ENCODE assay signal across 11 cellular contexts in the genomic region with DNA sequence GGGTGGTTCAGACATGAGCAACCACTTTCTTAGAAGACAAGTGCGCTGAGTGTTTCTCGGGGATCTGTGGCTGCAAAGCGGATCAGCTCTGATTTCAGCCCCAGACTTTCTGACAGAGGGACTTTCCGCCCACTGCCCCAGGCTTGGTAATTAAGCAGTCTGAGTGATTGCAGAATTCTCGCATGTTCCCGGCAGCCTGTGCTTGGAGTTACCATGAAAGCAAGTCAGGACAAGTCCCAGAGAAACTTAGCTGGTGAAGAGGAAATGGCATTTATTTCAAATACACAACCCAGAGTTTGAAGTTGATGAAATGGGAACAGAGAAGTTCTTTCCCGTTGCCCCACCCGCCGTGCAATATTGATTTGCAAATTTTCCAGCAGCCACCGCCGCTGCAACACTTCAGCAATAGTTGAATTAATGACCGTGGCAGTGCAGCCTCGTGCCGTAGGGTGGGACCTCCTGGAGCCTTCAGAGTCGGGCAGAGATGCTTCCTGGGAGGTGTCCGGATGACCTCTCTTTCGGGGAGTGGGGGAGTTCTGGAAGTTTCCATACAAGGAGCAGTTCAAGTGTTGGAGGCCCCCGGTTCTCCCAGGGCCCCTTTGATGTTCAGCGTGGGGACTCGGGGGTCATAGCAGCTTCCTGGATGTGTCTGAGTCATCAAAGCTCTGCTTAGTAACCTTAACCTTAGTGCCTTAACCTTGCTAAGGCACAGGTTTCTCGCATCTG.
DNase-seq lines count a peak whose midpoint lies in the region; FAIRE-seq and TF ChIP-seq lines count a peak whose summit lies in the region.
"Had no signal": no experiment of that assay in that cellular context is flagged by ENCODE, and none has a peak within 500 bp of the region (broad histone marks: within the 10 kb centered on the region; RNA-seq: fewer than 3 reads in every experiment).

No MANE protein-coding gene starts in this region.

- peak overlapping the region; percentile 90 for H2BK120ac ChIP-seq in H1 (replicated peaks; ENCODE audit: low read depth, low read length)

- no peaks in the 10 kb centered on the region for H3K79me2 ChIP-seq in H1 (ENCODE audit: control insufficient read depth in 1 of 2, insufficient read depth in 2 of 2, low read length in 2 of 2)

- peak overlapping the region; percentile 62 to 78 for H3K4me2 ChIP-seq in H1 (ENCODE audit: insufficient read depth in 1 of 2, low read depth in 2 of 2, low read length in 2 of 2)
- H3K4me2 ChIP-seq: KMS-11 had no signal

- peak overlapping the region; percentile 54 for H2AK5ac ChIP-seq in H1 (ENCODE audit: low read depth, low read length)

- H3K27ac ChIP-seq in H1 (ENCODE audit: low read depth, low read length), result no peak overlapping the region; the same call in 1 of the 2 replicates
- H3K27ac ChIP-seq: KMS-11 had no signal

- TF ChIP-seq EP300 in H1 (IDR thresholded peaks at IDR 0.05; ENCODE audit: borderline replicate concordance in 1 of 2, low read depth in 2 of 2, low read length in 2 of 2), result no peak

- H3K36me3 ChIP-seq in H1 (ENCODE audit: control insufficient read depth in 2 of 4, insufficient read depth in 4 of 4, low read length in 3 of 4), result no peaks in the 10 kb centered on the region

- no peaks in the 10 kb centered on the region for H3K9me3 ChIP-seq in H1 (ENCODE audit: insufficient read depth in 2 of 2, low read depth in 1 of 2, low read length in 1 of 2)

- H3K27me3 Mint-ChIP-seq in neural crest cell (ENCODE audit: low read depth), result peaks cover 7% of the 10 kb centered on the region
- H3K27me3 Mint-ChIP-seq in CD14-positive monocyte (ENCODE audit: low read depth in 3 of 3), result peaks cover 0 to 8% (median 6%) of the 10 kb centered on the region in 3 donors

- CTCF ChIA-PET in H1 (lab: Charles Lee; ENCODE audit: partially characterized antibody), result interaction anchor here (0.8 to 2.9 kb wide), 13 partner anchors 9 to 314 kb away, joined by 3 to 13 read pairs (median 4); no protein-coding TSS in a partner anchor

- peaks cover 0 to 17% (median 14%) of the 10 kb centered on the region in 4 experiments; a peak in 6 of 7 replicates for H3K27me3 ChIP-seq in H1 (replicated peaks in 1 of 4; ENCODE audit: control insufficient read depth in 3 of 4, extremely low read depth in 1 of 4, insufficient read depth in 3 of 4, low read length in 3 of 4)

- H3K23me2 ChIP-seq in H1 (ENCODE audit: low read depth, low read length), result peaks cover 1% of the 10 kb centered on the region; the same call in 1 of the 2 replicates

- no peaks in the 10 kb centered on the region; the same call in 1 of the 2 replicates for H3K79me1 ChIP-seq in H1 (ENCODE audit: low read depth, low read length)

- no peak for TF ChIP-seq CTCF in H1 (IDR thresholded peaks at IDR 0.05; ENCODE audit: control extremely low read depth in 1 of 3, insufficient read depth in 1 of 3, low read depth in 1 of 3, low read length in 3 of 3)
- no peak for TF ChIP-seq CTCF in neural crest cell (conservative IDR thresholded peaks at IDR 0.05)
- no peak for TF ChIP-seq CTCF in CD14-positive monocyte (IDR thresholded peaks at IDR 0.05)

- 8% methylated on average over 21 of the region's 21 CpGs; no CpG with 5 or more reads in 1 of the 2 experiments for WGBS in H1 (ENCODE audit: extremely low coverage in 1 of 2, insufficient coverage in 1 of 2, insufficient read length in 1 of 2, insufficient replicate concordance in 2 of 2, low coverage in 1 of 2, low lambda C conversion rate in 2 of 2, missing lambda C conversion rate in 1 of 2), 2 experiments

- no peak overlapping the region; the same call in 1 of the 2 replicates for H4K8ac ChIP-seq in H1 (ENCODE audit: extremely low read depth, insufficient read depth, low read length)

- peak overlapping the region; percentile 63; the same call in 1 of the 2 replicates for H2BK20ac ChIP-seq in H1 (ENCODE audit: low read length)

- POLR2A ChIA-PET in H1 (lab: Charles Lee; ENCODE audit: partially characterized antibody), result interaction anchor here (1.3 to 1.7 kb wide), 2 partner anchors 9 to 134 kb away, joined by 3 to 4 read pairs; a partner anchor contains a TSS

- H2BK5ac ChIP-seq in H1 (ENCODE audit: low read depth, low read length), result peak overlapping the region; percentile 36; the same call in 1 of the 2 replicates

- peak overlapping the region; percentile 65 for H3K4me3 Mint-ChIP-seq in neural crest cell
- H3K4me3 Mint-ChIP-seq in CD14-positive monocyte, result no peak overlapping the region
- H3K4me3 Mint-ChIP-seq: naive B cell had no signal

- peaks cover 0 to 3% of the 10 kb centered on the region in 2 experiments for H4K20me1 ChIP-seq in H1 (replicated peaks in 1 of 2; ENCODE audit: control insufficient read depth in 1 of 2, insufficient read depth in 2 of 2, low read length in 2 of 2)

- H3K56ac ChIP-seq in H1 (replicated peaks; ENCODE audit: insufficient read length, low read depth, low read length), result no peak overlapping the region

- peak overlapping the region; percentile 4 for H3K4ac ChIP-seq in H1 (replicated peaks; ENCODE audit: insufficient read length, low read depth, low read length)

- peak overlapping the region; percentile 69 for H4K91ac ChIP-seq in H1 (replicated peaks; ENCODE audit: insufficient read length, low read length)

- no peaks in the 10 kb centered on the region for H3K36me3 Mint-ChIP-seq in neural crest cell (ENCODE audit: low read depth)
- H3K36me3 Mint-ChIP-seq in CD14-positive monocyte, result no peaks in the 10 kb centered on the region
- H3K36me3 Mint-ChIP-seq: naive B cell had no signal

- H2BK12ac ChIP-seq in H1 (ENCODE audit: low read depth, low read length), result peak overlapping the region; percentile 90

- no peak overlapping the region for H3K23ac ChIP-seq in H1 (ENCODE audit: insufficient read length)

- H3K18ac ChIP-seq in H1 (ENCODE audit: extremely low read depth, low read length), result peak overlapping the region; percentile 32; the same call in 1 of the 2 replicates

- TF ChIP-seq POLR2A in H1 (IDR thresholded peaks at IDR 0.05; ENCODE audit: control extremely low read depth in 1 of 2, low read depth in 2 of 2, low read length in 2 of 2), result no peak

- no peak overlapping the region for H2BK15ac ChIP-seq in H1 (ENCODE audit: low read length)

- H3K4me1 Mint-ChIP-seq in neural crest cell (peaks cover 27% of the 10 kb centered on the region), CD14-positive monocyte (peaks cover 11% of the 10 kb centered on the region)

- H4K5ac ChIP-seq in H1 (ENCODE audit: insufficient read length, low read depth, low read length), result no peak overlapping the region

- DNase-seq in EL (peak; percentile 11), M059J (ENCODE audit: low read depth) (peak; percentile 38), H1 (ENCODE audit: low read depth in 1 of 2, low spot score in 2 of 2) (peak; percentile 57 to 69), neural crest cell (ENCODE audit: low read depth, low spot score) (peak; percentile 6), CD14-positive monocyte (ENCODE audit: low spot score) (no peak), urothelium cell line (ENCODE audit: low spot score) (no peak), COLO829 (ENCODE audit: low spot score) (no peak), SKM-1 treated with dmso at 0.1 percent for 144 hours (lab: John Stamatoyannopoulos, UW; ENCODE audit: unreplicated experiment) (no peak)
- DNase-seq: naive B cell had no signal

- FAIRE-seq in H1 (lab: Jason Lieb, UNC) (peak; percentile 71), urothelium cell line (lab: Jason Lieb, UNC) (no peak)
- FAIRE-seq: endothelial cell of umbilical vein had no signal

- no peak overlapping the region for H3K14ac ChIP-seq in H1 (ENCODE audit: insufficient read length)

- peaks cover 13 to 20% (median 17%) of the 10 kb centered on the region in 4 experiments for H3K4me1 ChIP-seq in H1 (replicated peaks in 1 of 4; ENCODE audit: control insufficient read depth in 3 of 4, insufficient read depth in 4 of 4, low read length in 3 of 4)

- no peak overlapping the region for H2AFZ ChIP-seq in H1 (ENCODE audit: low read length)

- H3K27ac Mint-ChIP-seq in neural crest cell (ENCODE audit: unreplicated experiment) (no peak overlapping the region), CD14-positive monocyte (peak overlapping the region in 1 of 7 donors; percentile 8)

- no peak for TF ChIP-seq RAD21 in H1 (IDR thresholded peaks at IDR 0.05 in 1 of 2, conservative IDR thresholded peaks at IDR 0.05 in 1 of 2; ENCODE audit: low read depth in 2 of 2, low read length in 2 of 2)

- intact Hi-C loops in CD14-positive monocyte (cut with micrococcal nuclease), result no loop called here

- no peaks in the 10 kb centered on the region for H3K9me3 Mint-ChIP-seq in neural crest cell
- H3K9me3 Mint-ChIP-seq in CD14-positive monocyte, result peaks cover 0 to 1% (median 0%) of the 10 kb centered on the region in 7 donors

- peak overlapping the region in 3 of 4 experiments; percentile 15 to 41 (median 29); a peak in 5 of 8 replicates for H3K4me3 ChIP-seq in H1 (ENCODE audit: extremely low read depth in 1 of 4, insufficient read depth in 2 of 4, low read depth in 3 of 4, low read length in 4 of 4)

- no peak overlapping the region for H3K9ac ChIP-seq in H1 (replicated peaks in 1 of 4; ENCODE audit: extremely low read depth in 1 of 4, low read depth in 3 of 4, low read length in 3 of 4)
- H3K9ac ChIP-seq: KMS-11 had no signal

TF ChIP-seq in H1, 55 proteins besides CTCF, POLR2A, EP300 and RAD21 (continues in another document):
- no peak for TF ChIP-seq CEBPB (IDR thresholded peaks at IDR 0.05; ENCODE audit: low read depth, low read length)
- no peak for TF ChIP-seq NRF1 (IDR thresholded peaks at IDR 0.05; ENCODE audit: low read depth, low read length)
- TF ChIP-seq, protein P1, sequence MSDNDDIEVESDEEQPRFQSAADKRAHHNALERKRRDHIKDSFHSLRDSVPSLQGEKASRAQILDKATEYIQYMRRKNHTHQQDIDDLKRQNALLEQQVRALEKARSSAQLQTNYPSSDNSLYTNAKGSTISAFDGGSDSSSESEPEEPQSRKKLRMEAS (IDR thresholded peaks at IDR 0.05), result peak; percentile 43; the same call in 1 of the 2 replicates
- TF ChIP-seq SAP30 (IDR thresholded peaks at IDR 0.05; ENCODE audit: insufficient read depth, insufficient replicate concordance, low read length), result no peak
- TF ChIP-seq RFX5 (IDR thresholded peaks at IDR 0.05; ENCODE audit: borderline replicate concordance, low read depth, low read length), result no peak
- TF ChIP-seq, protein P2, sequence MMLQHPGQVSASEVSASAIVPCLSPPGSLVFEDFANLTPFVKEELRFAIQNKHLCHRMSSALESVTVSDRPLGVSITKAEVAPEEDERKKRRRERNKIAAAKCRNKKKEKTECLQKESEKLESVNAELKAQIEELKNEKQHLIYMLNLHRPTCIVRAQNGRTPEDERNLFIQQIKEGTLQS (IDR thresholded peaks at IDR 0.05; ENCODE audit: insufficient read depth, low read depth, low read length), result no peak
- TF ChIP-seq TBP (IDR thresholded peaks at IDR 0.05; ENCODE audit: low read depth, low read length), result no peak
- TF ChIP-seq ASH2L (IDR thresholded peaks at IDR 0.05; ENCODE audit: low read length), result peak; percentile 27

Comparison
In these comparisons a context has a peak if more than half of its experiments do, and no peak if none do; other contexts are left out.
1. DNase-seq: peak in EL (single experiment), M059J (single experiment), H1 (2 of 2) and neural crest cell (single experiment); none in CD14-positive monocyte (single experiment), urothelium cell line (single experiment), COLO829 (single experiment) and SKM-1 treated with dmso at 0.1 percent for 144 hours (single experiment).